ENCODE assay signal across 10 cellular contexts in the genomic region with DNA sequence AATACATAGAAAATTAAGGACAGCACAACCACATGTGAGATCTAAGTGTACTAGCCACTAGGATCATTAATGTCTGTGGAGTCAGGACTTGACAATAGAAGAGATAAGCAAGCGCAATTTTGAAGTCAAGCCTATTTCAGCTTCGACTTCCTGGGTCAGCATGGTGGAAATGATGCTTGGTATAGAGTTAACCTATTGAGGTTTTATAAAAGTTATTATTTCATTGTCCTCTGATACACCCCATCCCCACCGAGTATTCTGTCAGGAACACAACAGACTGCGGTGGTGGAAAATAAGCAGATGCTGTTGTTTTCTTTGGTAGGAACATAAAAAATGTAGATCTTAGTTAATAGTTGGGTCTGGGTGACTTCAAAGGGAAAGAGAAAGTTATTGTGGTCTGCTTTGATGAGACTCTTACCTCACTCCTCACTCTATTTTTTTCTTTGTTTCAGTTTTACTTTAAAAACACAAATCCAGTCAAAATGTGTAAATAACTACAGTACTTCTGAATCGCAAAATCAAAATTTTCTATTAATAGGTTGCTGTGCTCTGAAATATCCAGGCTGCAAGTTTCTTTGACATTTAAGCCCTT.
DNase-seq lines count a peak whose midpoint lies in the region; ATAC-seq and TF ChIP-seq lines count a peak whose summit lies in the region.
"Had no signal": no experiment of that assay in that cellular context is flagged by ENCODE, and none has a peak within 500 bp of the region (broad histone marks: within the 10 kb centered on the region; RNA-seq: fewer than 3 reads in every experiment).

No MANE protein-coding gene starts in this region.

- no peak overlapping the region for H3K27ac Mint-ChIP-seq in activated naive CD8-positive, alpha-beta T cell

- no peaks in the 10 kb centered on the region for H3K27me3 Mint-ChIP-seq in activated naive CD8-positive, alpha-beta T cell

- H3K4me3 Mint-ChIP-seq in activated naive CD8-positive, alpha-beta T cell: peak overlapping the region; percentile 14

- H3K27ac ChIP-seq in coronary artery (no peak overlapping the region), foreskin keratinocyte (no peak overlapping the region)

- ATAC-seq in GM18517 (IDR thresholded peaks at IDR 0.05; ENCODE audit: unreplicated experiment) (peak; percentile 94), HG03064 (IDR thresholded peaks at IDR 0.05; ENCODE audit: low read depth, unreplicated experiment) (peak; percentile 89), foreskin keratinocyte (no peak)
- ATAC-seq: left lobe of liver had no signal

- H3K27me3 ChIP-seq in foreskin keratinocyte: no peaks in the 10 kb centered on the region

- no peaks in the 10 kb centered on the region for H3K4me1 ChIP-seq in foreskin keratinocyte

- H3K36me3 Mint-ChIP-seq in activated naive CD8-positive, alpha-beta T cell: no peaks in the 10 kb centered on the region

- H3K4me3 ChIP-seq in coronary artery: no peak overlapping the region

- DNase-seq in GM20000 (ENCODE audit: low spot score) (peak; percentile 60), coronary artery (ENCODE audit: low spot score) (no peak), foreskin keratinocyte (no peak), NCI-H226 (no peak)
- DNase-seq in NK-92 treated with Interleukin-12 subunit alpha and Interleukin-12 subunit beta, amount 100 ng/mL, for 24 hours (lab: John Stamatoyannopoulos, UW): no peak
- DNase-seq: NCI-H524 treated with DMSO at 0.1 percent for 48 hours had no signal

- peaks cover 10% of the 10 kb centered on the region for H3K4me1 Mint-ChIP-seq in activated naive CD8-positive, alpha-beta T cell (ENCODE audit: low read depth)

- TF ChIP-seq CTCF in GM20000 (IDR thresholded peaks at IDR 0.05; ENCODE audit: extremely low read depth, missing control alignments): no peak
- TF ChIP-seq CTCF in coronary artery (IDR thresholded peaks at IDR 0.05): no peak
- no peak for TF ChIP-seq CTCF in foreskin keratinocyte (conservative IDR thresholded peaks at IDR 0.05)

- no peaks in the 10 kb centered on the region for H3K9me3 Mint-ChIP-seq in activated naive CD8-positive, alpha-beta T cell (ENCODE audit: low read depth)
